8 cellular contexts compared by ENCODE assay signal in genomic region chr10:114173680-114174461, GRCh38. TPM values are rescaled to one million over a fixed set of nuclear protein-coding genes. Genes with fewer than 3 reads are reported as not detected.
DNase-seq lines count a peak whose midpoint lies in the region; ATAC-seq and TF ChIP-seq lines count a peak whose summit lies in the region.

Gene CCDC186 (minus strand): TSS chr10:114174203. CDS start chr10:114163268, 10,935 bp downstream.

- H4K20me1 ChIP-seq in BLaER1, result 0 out of 2 replicates have a peak, but pooled peaks cover 9% of the 10 kb centered on the region

- peaks cover 5% of the 10 kb centered on the region; the same call in 1 of the 2 replicates for H3K36me3 ChIP-seq in BLaER1

- peaks cover 34% of the 10 kb centered on the region for H3K4me1 Mint-ChIP-seq in activated CD4-positive, alpha-beta T cell treated with anti-CD3 and anti-CD28 coated beads, Interleukin-2, amount 10 ng/mL, durations not matched to agents 7 days and 5 days

- H3K4me3 ChIP-seq in BLaER1, result peak within 1 kb of the TSS; percentile 80
- peak within 1 kb of the TSS; percentile 93 for H3K4me3 ChIP-seq in coronary artery

- DNase-seq in GM19240 (ENCODE audit: insufficient read length, low spot score) (peak; percentile 87), NCI-H526 (lab: John Stamatoyannopoulos, UW) (peak; percentile 85 to 97), coronary artery (ENCODE audit: low spot score) (peak; percentile 94), left colon (peak; percentile 98)
- peak; percentile 98 for DNase-seq in activated CD4-positive, alpha-beta T cell treated with anti-CD3 and anti-CD28 coated beads, Interleukin-2, amount 10 ng/mL, durations not matched to agents 7 days and 5 days
- DNase-seq in stimulated activated CD4-positive, alpha-beta T cell treated with anti-CD3 and anti-CD28 coated beads, Interleukin-1b, Interleukin-23, amount 100 ng/mL, for 48 hours, result peak; percentile 98

- CTCF ChIA-PET in activated CD4-positive, alpha-beta T cell treated with anti-CD3 and anti-CD28 coated beads, Interleukin-2, amount 10 ng/mL, durations not matched to agents 7 days and 5 days (lab: Charles Lee), result interaction anchor here (0.6 kb wide), 1 partner anchor 232 kb away, joined by 3 read pairs; no protein-coding TSS in a partner anchor

- H3K4me3 Mint-ChIP-seq in activated CD4-positive, alpha-beta T cell treated with anti-CD3 and anti-CD28 coated beads, Interleukin-2, amount 10 ng/mL, durations not matched to agents 7 days and 5 days, result peak within 1 kb of the TSS; percentile 90

- peak within 1 kb of the TSS; percentile 96 for H3K27ac Mint-ChIP-seq in activated CD4-positive, alpha-beta T cell treated with anti-CD3 and anti-CD28 coated beads, Interleukin-2, amount 10 ng/mL, durations not matched to agents 7 days and 5 days

- H3K4me2 ChIP-seq in BLaER1, result peak within 1 kb of the TSS; percentile 90

- peak within 1 kb of the TSS; percentile 83 for H3K27ac ChIP-seq in BLaER1
- peak within 1 kb of the TSS; percentile 89 to 92 for H3K27ac ChIP-seq in coronary artery

- peaks cover 24% of the 10 kb centered on the region for H3K4me1 ChIP-seq in BLaER1

- intact Hi-C loops in left colon (cut with DNase I, micrococcal nuclease), result loop anchor here in 1 of 2 donors (5.0 kb wide), 1 partner anchor 228 kb away; the partner anchor contains the start of gene AFAP1L2

- peak within 1 kb of the TSS; percentile 83 for H3K9ac ChIP-seq in BLaER1

- POLR2A ChIA-PET in activated CD4-positive, alpha-beta T cell treated with anti-CD3 and anti-CD28 coated beads, Interleukin-2, amount 10 ng/mL, durations not matched to agents 7 days and 5 days (lab: Charles Lee), result interaction anchor here (0.7 to 0.8 kb wide), 2 partner anchors 42 to 1507 kb away, joined by 3 to 5 read pairs; no protein-coding TSS in a partner anchor

- H3K9me3 Mint-ChIP-seq in activated CD4-positive, alpha-beta T cell treated with anti-CD3 and anti-CD28 coated beads, Interleukin-2, amount 10 ng/mL, durations not matched to agents 7 days and 5 days, result peaks cover 6% of the 10 kb centered on the region

- H3K36me3 Mint-ChIP-seq in activated CD4-positive, alpha-beta T cell treated with anti-CD3 and anti-CD28 coated beads, Interleukin-2, amount 10 ng/mL, durations not matched to agents 7 days and 5 days (ENCODE audit: low read depth), result peaks cover 18% of the 10 kb centered on the region

- ATAC-seq in HG03457 (IDR thresholded peaks at IDR 0.05; ENCODE audit: unreplicated experiment) (peak; percentile 99), left colon (peak; percentile 93)

- H3K27me3 Mint-ChIP-seq in activated CD4-positive, alpha-beta T cell treated with anti-CD3 and anti-CD28 coated beads, Interleukin-2, amount 10 ng/mL, durations not matched to agents 7 days and 5 days, result peaks cover 16% of the 10 kb centered on the region

- peaks cover 8% of the 10 kb centered on the region for H3K9me3 ChIP-seq in BLaER1

- TF ChIP-seq CTCF in coronary artery (IDR thresholded peaks at IDR 0.05), result no peak

- no peaks in the 10 kb centered on the region for H3K27me3 ChIP-seq in BLaER1

RNA-seq across cellular contexts. Expression of gene CCDC186, which starts in this region (rescaled TPM):
- total RNA-seq in activated CD4-positive, alpha-beta T cell treated with anti-CD3 and anti-CD28 coated beads, Interleukin-2, amount 10 ng/mL, durations not matched to agents 7 days and 5 days, result 10 to 100 TPM; 16.0 to 18.6 TPM
- 10 to 100 TPM; 42.3 to 43.3 TPM for total RNA-seq in left colon

Comparison
In these comparisons a context has a peak if more than half of its experiments do, and no peak if none do; other contexts are left out.
1. Peak in every context shown above with its lines: DNase-seq, ATAC-seq, H3K4me3 ChIP-seq and H3K27ac ChIP-seq.